ENCODE assay signal across 12 cellular contexts in genomic region chr3:69009559-69010410, GRCh38. TPM values are rescaled to one million over a fixed set of nuclear protein-coding genes. Genes with fewer than 3 reads are reported as not detected.
DNase-seq lines count a peak whose midpoint lies in the region; ATAC-seq lines count a peak whose summit lies in the region.
"Had no signal": no experiment of that assay in that cellular context is flagged by ENCODE, and none has a peak within 500 bp of the region (broad histone marks: within the 10 kb centered on the region; RNA-seq: fewer than 3 reads in every experiment).

No MANE protein-coding gene starts in this region.

- CTCF ChIA-PET in CD8-positive, alpha-beta memory T cell (lab: Charles Lee): interaction anchor here (0.7 kb wide), 1 partner anchor 9 kb away, joined by 3 read pairs; no protein-coding TSS in a partner anchor

- in situ Hi-C loops in KBM-7 (cut with MboI; ENCODE audit: low pct_unique_long_range_greater_than_20kb, low sequenced_read_pairs): no loop called here

- POLR2A ChIA-PET in CD8-positive, alpha-beta memory T cell (lab: Charles Lee): no interaction called here

- peak overlapping the region in 1 of 7 donors; percentile 95 for H3K4me3 Mint-ChIP-seq in CD8-positive, alpha-beta memory T cell
- H3K4me3 Mint-ChIP-seq: activated T-helper 1 cell treated with anti-CD3 and anti-CD28 coated beads, Interleukin-12 subunit alpha, Interleukin-12 subunit beta, Interleukin-2, Interleukin-4 antibody, amounts not matched to agents 30 ng/mL and 10 ng/mL and 1 ng/mL, durations not matched to agents 14 hours and 24 hours and 36 hours had no signal

- H3K27me3 Mint-ChIP-seq in CD8-positive, alpha-beta memory T cell: no peaks in the 10 kb centered on the region
- H3K27me3 Mint-ChIP-seq: naive B cell had no signal

- H3K27ac ChIP-seq in CD8-positive, alpha-beta memory T cell (ENCODE audit: low read depth, low read length): no peak overlapping the region

- ATAC-seq in GM19035 (IDR thresholded peaks at IDR 0.05; ENCODE audit: unreplicated experiment): no peak

- no peaks in the 10 kb centered on the region for H3K9me3 Mint-ChIP-seq in CD8-positive, alpha-beta memory T cell
- H3K9me3 Mint-ChIP-seq: activated T-helper 1 cell treated with anti-CD3 and anti-CD28 coated beads, Interleukin-12 subunit alpha, Interleukin-12 subunit beta, Interleukin-2, Interleukin-4 antibody, amounts not matched to agents 30 ng/mL and 10 ng/mL and 1 ng/mL, durations not matched to agents 14 hours and 24 hours and 36 hours; naive B cell had no signal

- no peaks in the 10 kb centered on the region for H3K9me3 ChIP-seq in CD8-positive, alpha-beta memory T cell (ENCODE audit: low read length)
- H3K9me3 ChIP-seq in adipocyte (ENCODE audit: control insufficient read depth, low read length): no peaks in the 10 kb centered on the region

- H3K36me3 ChIP-seq in CD8-positive, alpha-beta memory T cell (ENCODE audit: insufficient read depth, low read length): peaks cover 4% of the 10 kb centered on the region
- H3K36me3 ChIP-seq in adipocyte (ENCODE audit: control insufficient read depth, insufficient read depth, low read length, severe bottlenecking): peaks cover 36% of the 10 kb centered on the region

- H3K9ac ChIP-seq in adipocyte (ENCODE audit: low read length): peak overlapping the region; percentile 64

- H3K4me1 ChIP-seq in CD8-positive, alpha-beta memory T cell (ENCODE audit: insufficient read depth, low read length): peaks cover 21% of the 10 kb centered on the region
- peaks cover 57% of the 10 kb centered on the region for H3K4me1 ChIP-seq in adipocyte (ENCODE audit: control insufficient read depth, insufficient read depth, low read length)

- peak overlapping the region in 5 of 8 donors; percentile 44 to 85 (median 75) for H3K27ac Mint-ChIP-seq in CD8-positive, alpha-beta memory T cell
- H3K27ac Mint-ChIP-seq: activated T-helper 1 cell treated with anti-CD3 and anti-CD28 coated beads, Interleukin-12 subunit alpha, Interleukin-12 subunit beta, Interleukin-2, Interleukin-4 antibody, amounts not matched to agents 30 ng/mL and 10 ng/mL and 1 ng/mL, durations not matched to agents 14 hours and 24 hours and 36 hours had no signal

- DNase-seq in CD8-positive, alpha-beta memory T cell: no peak
- DNase-seq in adipocyte (ENCODE audit: low read depth) (peak; percentile 88), foreskin melanocyte (peak; percentile 9), pulmonary artery endothelial cell (ENCODE audit: low read depth, low spot score) (peak; percentile 81), KG1 (lab: John Stamatoyannopoulos, UW) (no peak), KBM-7 (no peak), SHP77 (lab: John Stamatoyannopoulos, UW) (no peak)
- DNase-seq: DMS 273 treated with DMSO at 0.1 percent for 48 hours, naive B cell, NCI-H524 treated with DMSO at 0.1 percent for 48 hours had no signal

- H3K4me1 Mint-ChIP-seq in CD8-positive, alpha-beta memory T cell: peaks cover 29 to 62% (median 54%) of the 10 kb centered on the region in 3 donors

- H3K36me3 Mint-ChIP-seq in CD8-positive, alpha-beta memory T cell: peaks cover 4 to 39% (median 19%) of the 10 kb centered on the region in 3 donors

- H3K27me3 ChIP-seq in CD8-positive, alpha-beta memory T cell (ENCODE audit: insufficient read depth, low read length, poor library complexity, severe bottlenecking): no peaks in the 10 kb centered on the region
- H3K27me3 ChIP-seq in adipocyte (replicated peaks; ENCODE audit: control insufficient read depth, insufficient read depth, low read length): no peaks in the 10 kb centered on the region

- H3K4me3 ChIP-seq in CD8-positive, alpha-beta memory T cell (ENCODE audit: low read length): no peak overlapping the region
- H3K4me3 ChIP-seq in adipocyte (ENCODE audit: low read length): peak overlapping the region; percentile 18

RNA-seq across cellular contexts. Expression of gene EOGT, which starts 3.7 kb away (rescaled TPM):
- 10 to 100 TPM; 19.7 TPM for total RNA-seq in CD8-positive, alpha-beta memory T cell
- polyA plus RNA-seq in CD8-positive, alpha-beta memory T cell: 14.7 TPM
- total RNA-seq in pulmonary artery endothelial cell: 122 and 125 TPM in 2 replicates

RNA-seq across cellular contexts. Expression of gene TMF1, which starts 42.3 kb away (rescaled TPM):
- total RNA-seq in CD8-positive, alpha-beta memory T cell: 10 to 100 TPM; 31.8 to 35.6 TPM
- 40.0 TPM for polyA plus RNA-seq in CD8-positive, alpha-beta memory T cell
- total RNA-seq in pulmonary artery endothelial cell: 32.2 and 36.5 TPM in 2 replicates

Comparison
In these comparisons a context has a peak if more than half of its experiments do, and no peak if none do; other contexts are left out.
1. DNase-seq: peak in adipocyte (single experiment), foreskin melanocyte (single experiment) and pulmonary artery endothelial cell (single experiment); none in CD8-positive, alpha-beta memory T cell (0 of 5), KG1 (single experiment), KBM-7 (single experiment) and SHP77 (0 of 2).